In genomic region chr1:65213271-65213905, GRCh38 we compare ENCODE assay signal across 25 cellular contexts.
DNase-seq lines count a peak whose midpoint lies in the region; ATAC-seq and TF ChIP-seq lines count a peak whose summit lies in the region.
"Had no signal": no experiment of that assay in that cellular context is flagged by ENCODE, and none has a peak within 500 bp of the region (broad histone marks: within the 10 kb centered on the region; RNA-seq: fewer than 3 reads in every experiment).

No MANE protein-coding gene starts in this region.

- H3K4ac ChIP-seq in trophoblast cell (ENCODE audit: low read depth, low read length), result no peak overlapping the region

- H3K27me3 ChIP-seq in left ventricle myocardium inferior (ENCODE audit: low read depth), result no peaks in the 10 kb centered on the region
- no peaks in the 10 kb centered on the region for H3K27me3 ChIP-seq in trophoblast cell (ENCODE audit: insufficient read depth, low read length)
- H3K27me3 ChIP-seq: body of pancreas, esophagus squamous epithelium, neutrophil, upper lobe of left lung had no signal

- no peak for TF ChIP-seq CTCF in left ventricle myocardium inferior (IDR thresholded peaks at IDR 0.05; ENCODE audit: borderline replicate concordance)

- no peak overlapping the region for H3K4me3 ChIP-seq in left ventricle myocardium inferior
- H3K4me3 ChIP-seq in trophoblast cell (ENCODE audit: low read depth, low read length), result no peak overlapping the region
- H3K4me3 ChIP-seq: body of pancreas, esophagus squamous epithelium, PC-9, psoas muscle, upper lobe of left lung had no signal

- H3K9me3 Mint-ChIP-seq in T-helper 1 cell treated with Interleukin-12 subunit alpha and Interleukin-12 subunit beta and Interleukin-4 antibody, amounts not matched to agents 30 μg/mL and 1 μg/mL, for 36 hours, result peaks cover 3% of the 10 kb centered on the region
- no peaks in the 10 kb centered on the region for H3K9me3 Mint-ChIP-seq in activated T-helper 1 cell treated with anti-CD3 and anti-CD28 coated beads, Interleukin-12 subunit alpha, Interleukin-12 subunit beta, Interleukin-2, Interleukin-4 antibody, amounts not matched to agents 30 ng/mL and 10 ng/mL and 1 ng/mL, durations not matched to agents 14 hours and 24 hours and 36 hours
- H3K9me3 Mint-ChIP-seq: activated CD4-positive, alpha-beta T cell treated with anti-CD3 and anti-CD28 coated beads, Interleukin-2, amount 10 ng/mL, durations not matched to agents 7 days and 5 days; CD8-positive, alpha-beta memory T cell; effector memory CD8-positive, alpha-beta T cell had no signal

- no peak overlapping the region for H3K14ac ChIP-seq in trophoblast cell (ENCODE audit: low read length)

- H4K12ac ChIP-seq in trophoblast cell (ENCODE audit: low read depth, low read length), result no peak overlapping the region

- H3K4me1 Mint-ChIP-seq in T-helper 1 cell treated with Interleukin-12 subunit alpha and Interleukin-12 subunit beta and Interleukin-4 antibody, amounts not matched to agents 30 μg/mL and 1 μg/mL, for 36 hours (ENCODE audit: low read depth), result peaks cover 56% of the 10 kb centered on the region
- peaks cover 76% of the 10 kb centered on the region for H3K4me1 Mint-ChIP-seq in activated T-helper 1 cell treated with anti-CD3 and anti-CD28 coated beads, Interleukin-12 subunit alpha, Interleukin-12 subunit beta, Interleukin-2, Interleukin-4 antibody, amounts not matched to agents 30 ng/mL and 10 ng/mL and 1 ng/mL, durations not matched to agents 14 hours and 24 hours and 36 hours (ENCODE audit: low read depth)

- H3K4me1 ChIP-seq in left ventricle myocardium inferior (peaks cover 33% of the 10 kb centered on the region), trophoblast cell (ENCODE audit: control insufficient read depth in 1 of 2, insufficient read depth in 2 of 2, low read length in 2 of 2) (no peaks in the 10 kb centered on the region)
- H3K4me1 ChIP-seq: psoas muscle, upper lobe of left lung had no signal

- H3K79me2 ChIP-seq in trophoblast cell (ENCODE audit: control insufficient read depth, insufficient read depth, low read length, poor library complexity), result no peaks in the 10 kb centered on the region

- no peak overlapping the region for H2AK5ac ChIP-seq in trophoblast cell (ENCODE audit: low read length)

- H3K36me3 ChIP-seq in left ventricle myocardium inferior, result no peaks in the 10 kb centered on the region
- no peaks in the 10 kb centered on the region for H3K36me3 ChIP-seq in trophoblast cell (ENCODE audit: control insufficient read depth in 1 of 2, insufficient read depth in 2 of 2, low read length in 2 of 2)
- H3K36me3 ChIP-seq: esophagus squamous epithelium, neutrophil, upper lobe of left lung had no signal

- H3K18ac ChIP-seq in trophoblast cell (ENCODE audit: low read length), result no peak overlapping the region

- H4K91ac ChIP-seq in trophoblast cell (ENCODE audit: low read depth, low read length), result no peak overlapping the region

- DNase-seq in T-helper 1 cell (no peak), left ventricle myocardium superior (no peak), left ventricle myocardium inferior (no peak), trophoblast cell (no peak)
- DNase-seq in activated T-helper 1 cell treated with anti-CD3 and anti-CD28 coated beads, Interleukin-12 subunit alpha, Interleukin-12 subunit beta, Interleukin-2, Interleukin-4 antibody, amounts not matched to agents 30 ng/mL and 10 ng/mL and 1 ng/mL, durations not matched to agents 14 hours and 24 hours and 36 hours (ENCODE audit: low spot score), result no peak
- DNase-seq in stimulated activated naive CD8-positive, alpha-beta T cell treated with anti-CD3 and anti-CD28 coated beads, Interleukin-15, Interleukin-2, amounts not matched to agents 100 U/mL and 50 U/mL, for 24 hours, result peak; percentile 27
- DNase-seq: 8988T; activated CD4-positive, alpha-beta T cell treated with anti-CD3 and anti-CD28 coated beads, Interleukin-2, amount 10 ng/mL, durations not matched to agents 7 days and 5 days; AML-193; CD8-positive, alpha-beta memory T cell; DMS53; effector memory CD8-positive, alpha-beta T cell; esophagus squamous epithelium; GDM1; kidney; NCI-H1105 treated with DMSO at 0.1 percent for 48 hours; NCI-H2081; PC-9; psoas muscle; SHP77; upper lobe of left lung had no signal

- H3K9me3 ChIP-seq in left ventricle myocardium inferior (replicated peaks), result no peaks in the 10 kb centered on the region
- no peaks in the 10 kb centered on the region for H3K9me3 ChIP-seq in trophoblast cell (ENCODE audit: insufficient read depth, low read depth, low read length)
- H3K9me3 ChIP-seq: body of pancreas, esophagus squamous epithelium, neutrophil, psoas muscle, upper lobe of left lung had no signal

- H2BK12ac ChIP-seq in trophoblast cell (ENCODE audit: low read length), result no peak overlapping the region

- peak overlapping the region; percentile 71 for H3K27ac Mint-ChIP-seq in T-helper 1 cell treated with Interleukin-12 subunit alpha and Interleukin-12 subunit beta and Interleukin-4 antibody, amounts not matched to agents 30 μg/mL and 1 μg/mL, for 36 hours
- peak overlapping the region; percentile 85 for H3K27ac Mint-ChIP-seq in activated T-helper 1 cell treated with anti-CD3 and anti-CD28 coated beads, Interleukin-12 subunit alpha, Interleukin-12 subunit beta, Interleukin-2, Interleukin-4 antibody, amounts not matched to agents 30 ng/mL and 10 ng/mL and 1 ng/mL, durations not matched to agents 14 hours and 24 hours and 36 hours
- H3K27ac Mint-ChIP-seq: activated CD4-positive, alpha-beta T cell treated with anti-CD3 and anti-CD28 coated beads, Interleukin-2, amount 10 ng/mL, durations not matched to agents 7 days and 5 days; CD8-positive, alpha-beta memory T cell; effector memory CD8-positive, alpha-beta T cell had no signal

- intact Hi-C loops in left ventricle myocardium superior (cut with micrococcal nuclease) (no loop called here), left ventricle myocardium inferior (cut with micrococcal nuclease) (no loop called here)
- intact Hi-C loops in activated T-helper 1 cell treated with anti-CD3 and anti-CD28 coated beads, Interleukin-12 subunit alpha, Interleukin-12 subunit beta, Interleukin-2, Interleukin-4 antibody, amounts not matched to agents 30 ng/mL and 10 ng/mL and 1 ng/mL, durations not matched to agents 14 hours and 24 hours and 36 hours (cut with micrococcal nuclease), result loop anchor here (1.0 to 10.0 kb wide), 5 partner anchors 17 to 329 kb away; no protein-coding TSS in a partner anchor

- H3K4me2 ChIP-seq in trophoblast cell (ENCODE audit: low read length), result no peak overlapping the region
- H3K4me2 ChIP-seq: PC-9 had no signal

- H4K8ac ChIP-seq in trophoblast cell (ENCODE audit: low read depth, low read length), result no peak overlapping the region

- H3K9ac ChIP-seq in trophoblast cell (ENCODE audit: low read length), result no peak overlapping the region

- no peak overlapping the region for H2BK5ac ChIP-seq in trophoblast cell (ENCODE audit: low read depth, low read length, poor library complexity)

- no peaks in the 10 kb centered on the region for H3K79me1 ChIP-seq in trophoblast cell (ENCODE audit: low read length)

- no peaks in the 10 kb centered on the region for H3K27me3 Mint-ChIP-seq in T-helper 1 cell treated with Interleukin-12 subunit alpha and Interleukin-12 subunit beta and Interleukin-4 antibody, amounts not matched to agents 30 μg/mL and 1 μg/mL, for 36 hours (ENCODE audit: low read depth)
- H3K27me3 Mint-ChIP-seq in activated T-helper 1 cell treated with anti-CD3 and anti-CD28 coated beads, Interleukin-12 subunit alpha, Interleukin-12 subunit beta, Interleukin-2, Interleukin-4 antibody, amounts not matched to agents 30 ng/mL and 10 ng/mL and 1 ng/mL, durations not matched to agents 14 hours and 24 hours and 36 hours (ENCODE audit: insufficient read depth), result no peaks in the 10 kb centered on the region
- H3K27me3 Mint-ChIP-seq: activated CD4-positive, alpha-beta T cell treated with anti-CD3 and anti-CD28 coated beads, Interleukin-2, amount 10 ng/mL, durations not matched to agents 7 days and 5 days had no signal

- peaks cover 7% of the 10 kb centered on the region for H3K36me3 Mint-ChIP-seq in T-helper 1 cell treated with Interleukin-12 subunit alpha and Interleukin-12 subunit beta and Interleukin-4 antibody, amounts not matched to agents 30 μg/mL and 1 μg/mL, for 36 hours (ENCODE audit: low read depth)
- peaks cover 18% of the 10 kb centered on the region for H3K36me3 Mint-ChIP-seq in activated T-helper 1 cell treated with anti-CD3 and anti-CD28 coated beads, Interleukin-12 subunit alpha, Interleukin-12 subunit beta, Interleukin-2, Interleukin-4 antibody, amounts not matched to agents 30 ng/mL and 10 ng/mL and 1 ng/mL, durations not matched to agents 14 hours and 24 hours and 36 hours (ENCODE audit: low read depth)
- H3K36me3 Mint-ChIP-seq: CD8-positive, alpha-beta memory T cell had no signal

- no peak overlapping the region for H2AFZ ChIP-seq in trophoblast cell (ENCODE audit: insufficient read depth, low read length, poor library complexity)
- H2AFZ ChIP-seq: PC-9 had no signal

- H3K27ac ChIP-seq in left ventricle myocardium inferior (replicated peaks) (no peak overlapping the region), trophoblast cell (ENCODE audit: low read depth, low read length) (no peak overlapping the region)
- H3K27ac ChIP-seq: esophagus squamous epithelium, neutrophil, PC-9, psoas muscle, upper lobe of left lung had no signal

- no peak overlapping the region for H3K4me3 Mint-ChIP-seq in T-helper 1 cell treated with Interleukin-12 subunit alpha and Interleukin-12 subunit beta and Interleukin-4 antibody, amounts not matched to agents 30 μg/mL and 1 μg/mL, for 36 hours
- peak overlapping the region; percentile 35 for H3K4me3 Mint-ChIP-seq in activated T-helper 1 cell treated with anti-CD3 and anti-CD28 coated beads, Interleukin-12 subunit alpha, Interleukin-12 subunit beta, Interleukin-2, Interleukin-4 antibody, amounts not matched to agents 30 ng/mL and 10 ng/mL and 1 ng/mL, durations not matched to agents 14 hours and 24 hours and 36 hours
- H3K4me3 Mint-ChIP-seq: activated CD4-positive, alpha-beta T cell treated with anti-CD3 and anti-CD28 coated beads, Interleukin-2, amount 10 ng/mL, durations not matched to agents 7 days and 5 days; CD8-positive, alpha-beta memory T cell; effector memory CD8-positive, alpha-beta T cell had no signal

- H3K23ac ChIP-seq in trophoblast cell (ENCODE audit: low read length), result no peak overlapping the region

- ATAC-seq in left ventricle myocardium superior (peak; percentile 9), GM18511 (IDR thresholded peaks at IDR 0.05; ENCODE audit: unreplicated experiment) (no peak)
- peak; percentile 94 for ATAC-seq in stimulated activated naive CD8-positive, alpha-beta T cell treated with anti-CD3 and anti-CD28 coated beads, Interleukin-15, Interleukin-2, amounts not matched to agents 100 U/mL and 50 U/mL, for 24 hours
- ATAC-seq: effector memory CD8-positive, alpha-beta T cell; psoas muscle had no signal

- H2BK120ac ChIP-seq in trophoblast cell (ENCODE audit: insufficient read depth, low read length, poor library complexity), result no peak overlapping the region

- no CpG with 5 or more reads among the region's 4 CpGs for WGBS in trophoblast cell (ENCODE audit: extremely low coverage, insufficient coverage, insufficient read length)
